Comparison of ENCODE assay signal across 23 cellular contexts in the genomic region with DNA sequence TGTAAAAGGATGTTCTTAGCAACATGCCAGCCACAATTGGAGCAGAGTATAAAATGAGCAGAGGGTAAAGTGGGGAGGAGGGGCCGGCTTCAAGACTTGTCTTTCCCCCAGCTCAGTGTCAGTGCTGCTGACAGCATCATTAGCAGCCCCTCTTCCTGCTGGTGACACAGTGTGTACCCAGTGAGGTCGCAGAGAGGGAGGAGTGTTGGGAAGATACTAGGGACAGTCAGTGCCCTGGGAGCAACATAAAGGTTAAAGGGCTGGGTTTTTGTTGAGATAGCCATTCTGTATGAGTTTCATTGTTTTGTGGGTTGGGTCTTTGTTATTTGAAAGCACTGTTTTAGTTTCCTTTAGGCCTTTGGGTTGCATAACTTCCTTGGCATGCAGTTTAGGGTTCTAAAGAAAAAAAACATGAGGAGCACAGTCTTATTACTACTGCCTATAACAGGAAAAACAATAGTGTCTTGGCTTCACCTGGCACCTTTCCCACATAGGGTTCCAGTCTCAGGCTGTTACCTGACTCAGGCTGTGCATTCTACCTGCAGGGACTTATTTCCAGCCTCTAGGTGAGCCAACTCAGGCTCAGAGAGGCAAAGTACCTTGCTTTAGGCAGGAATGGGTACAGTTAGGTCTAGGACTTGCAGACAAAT.
DNase-seq lines count a peak whose midpoint lies in the region; ATAC-seq and TF ChIP-seq lines count a peak whose summit lies in the region.
"Had no signal": no experiment of that assay in that cellular context is flagged by ENCODE, and none has a peak within 500 bp of the region (broad histone marks: within the 10 kb centered on the region; RNA-seq: fewer than 3 reads in every experiment).

No MANE protein-coding gene starts in this region.

- no TSS peak for BruUV-seq in Calu3 (replicated peaks; lab: Mats Ljungman, UMichigan)

- peaks cover 19% of the 10 kb centered on the region for H3K4me1 Mint-ChIP-seq in Calu3 (ENCODE audit: low read depth, unreplicated experiment)

- no peak overlapping the region for H3K4me3 Mint-ChIP-seq in Calu3 (ENCODE audit: low read depth, unreplicated experiment)
- H3K4me3 Mint-ChIP-seq: activated naive CD4-positive, alpha-beta T cell treated with anti-CD3 and anti-CD28 coated beads for 36 hours; naive thymus-derived CD8-positive, alpha-beta T cell had no signal

- no peak overlapping the region for H3K27ac Mint-ChIP-seq in Calu3 (ENCODE audit: unreplicated experiment)
- H3K27ac Mint-ChIP-seq: activated naive CD4-positive, alpha-beta T cell treated with anti-CD3 and anti-CD28 coated beads for 36 hours had no signal

- TF ChIP-seq CTCF in Calu3 (IDR thresholded peaks at IDR 0.05; ENCODE audit: unreplicated experiment) (no peak), cardiac fibroblast (IDR thresholded peaks at IDR 0.05; ENCODE audit: low read depth, low read length) (no peak), ascending aorta (IDR thresholded peaks at IDR 0.05) (no peak)

- CTCF ChIA-PET in Calu3 (lab: Charles Lee): no interaction called here

- H3K36me3 ChIP-seq in ascending aorta: no peaks in the 10 kb centered on the region
- H3K36me3 ChIP-seq: BLaER1 treated with 17β-estradiol and CSF1 and Interleukin-3, amounts not matched to agents 10 nM and 100 nM; HAP-1; upper lobe of right lung had no signal

- H3K4me1 ChIP-seq in ascending aorta: no peaks in the 10 kb centered on the region
- H3K4me1 ChIP-seq: Caco-2, upper lobe of right lung had no signal

- ATAC-seq in left lobe of liver: peak; percentile 24
- ATAC-seq: upper lobe of right lung had no signal

- no peaks in the 10 kb centered on the region for H3K27me3 ChIP-seq in ascending aorta
- H3K27me3 ChIP-seq: BLaER1 treated with 17β-estradiol and CSF1 and Interleukin-3, amounts not matched to agents 10 nM and 100 nM; upper lobe of right lung had no signal

- H3K27ac ChIP-seq in ascending aorta: no peak overlapping the region
- H3K27ac ChIP-seq: BLaER1 treated with 17β-estradiol and CSF1 and Interleukin-3, amounts not matched to agents 10 nM and 100 nM; upper lobe of right lung had no signal

- no peaks in the 10 kb centered on the region for H3K9me3 Mint-ChIP-seq in Calu3 (ENCODE audit: low read depth, unreplicated experiment)
- H3K9me3 Mint-ChIP-seq: activated naive CD4-positive, alpha-beta T cell treated with anti-CD3 and anti-CD28 coated beads for 36 hours; naive thymus-derived CD8-positive, alpha-beta T cell had no signal

- no peaks in the 10 kb centered on the region for H3K36me3 Mint-ChIP-seq in Calu3 (ENCODE audit: insufficient read depth, unreplicated experiment)
- H3K36me3 Mint-ChIP-seq: naive thymus-derived CD8-positive, alpha-beta T cell had no signal

- H3K4me3 ChIP-seq in cardiac fibroblast (replicated peaks in 1 of 2; ENCODE audit: low read depth in 2 of 2, low read length in 2 of 2): no peak overlapping the region
- H3K4me3 ChIP-seq in ascending aorta: no peak overlapping the region
- H3K4me3 ChIP-seq: BLaER1 treated with 17β-estradiol and CSF1 and Interleukin-3, amounts not matched to agents 10 nM and 100 nM; HAP-1; upper lobe of right lung had no signal

- intact Hi-C loops in Calu3 (cut with micrococcal nuclease; ENCODE audit: unreplicated experiment) (no loop called here), ascending aorta (cut with DNase I) (no loop called here)

- no peaks in the 10 kb centered on the region for H3K9me3 ChIP-seq in ascending aorta
- H3K9me3 ChIP-seq: BLaER1 treated with 17β-estradiol and CSF1 and Interleukin-3, amounts not matched to agents 10 nM and 100 nM; Caco-2; HAP-1; upper lobe of right lung had no signal

- no peaks in the 10 kb centered on the region for H3K27me3 Mint-ChIP-seq in Calu3 (ENCODE audit: unreplicated experiment)
- H3K27me3 Mint-ChIP-seq: naive thymus-derived CD8-positive, alpha-beta T cell had no signal

- DNase-seq in Calu3 (peak; percentile 9), NCI-H69 (lab: John Stamatoyannopoulos, UW) (peak; percentile 32), cardiac fibroblast (ENCODE audit: low read depth in 2 of 2) (peak; percentile 33 to 34), left lobe of liver (ENCODE audit: low spot score) (no peak), ascending aorta (ENCODE audit: low spot score in 2 of 2) (no peak), T-helper 9 cell (no peak), KG1 (lab: John Stamatoyannopoulos, UW) (no peak)
- no peak for DNase-seq in activated CD4-positive, alpha-beta T cell treated with anti-CD3 and anti-CD28 coated beads for 4 hours
- DNase-seq: ACHN; activated CD4-positive, alpha-beta T cell treated with anti-CD3 and anti-CD28 coated beads for 1 hour; activated naive CD4-positive, alpha-beta T cell treated with anti-CD3 and anti-CD28 coated beads for 36 hours; activated T-cell treated with anti-CD3 and anti-CD28 coated beads, Interleukin-2, amount 50 U/mL, for 48 hours; Caco-2; caudate nucleus; dermis blood vessel endothelial cell; naive thymus-derived CD8-positive, alpha-beta T cell; NCI-H1105; NCI-H2081; NK-92 treated with Interleukin-12 subunit alpha and Interleukin-12 subunit beta, amount 100 ng/mL, for 24 hours; retina; upper lobe of right lung had no signal

Comparison
In these comparisons a context has a peak if more than half of its experiments do, and no peak if none do; other contexts are left out.
1. DNase-seq: peak in Calu3 (single experiment), NCI-H69 (single experiment) and cardiac fibroblast (2 of 2); none in left lobe of liver (single experiment), ascending aorta (0 of 2), activated CD4-positive, alpha-beta T cell treated with anti-CD3 and anti-CD28 coated beads for 4 hours (0 of 2), T-helper 9 cell (single experiment) and KG1 (single experiment).